In the genomic region with DNA sequence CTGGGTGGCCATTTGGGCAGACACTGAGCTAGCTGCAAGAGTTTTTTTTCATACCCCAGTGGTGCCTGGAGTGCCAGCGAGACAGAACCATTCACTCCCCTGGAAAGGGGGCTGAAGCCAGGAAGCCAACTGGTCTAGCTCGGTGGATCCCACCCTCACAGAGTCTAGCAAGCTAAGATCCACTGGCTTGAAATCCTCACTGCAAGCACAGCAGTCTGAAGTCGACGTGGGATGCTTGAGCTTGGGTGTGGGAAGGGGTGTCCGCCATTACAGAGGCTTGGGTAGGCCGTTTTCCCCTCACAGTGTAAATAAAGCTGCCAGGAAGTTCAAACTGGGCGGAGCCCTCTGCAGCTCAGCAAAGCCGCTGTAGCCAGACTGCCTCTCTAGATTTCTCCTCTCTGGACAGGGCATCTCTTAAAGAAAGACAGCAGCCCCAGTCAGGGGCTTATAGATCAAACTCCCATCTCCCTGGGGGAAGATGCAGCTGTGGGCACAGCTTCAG, we compare ENCODE assay signal across 28 cellular contexts.
"Had no signal": no experiment of that assay in that cellular context is flagged by ENCODE, and none has a peak within 500 bp of the region (broad histone marks: within the 10 kb centered on the region; RNA-seq: fewer than 3 reads in every experiment).

No MANE protein-coding gene starts in this region.

- H3K27ac ChIP-seq: left ventricle myocardium inferior, neural progenitor cell, parathyroid adenoma, right atrium auricular region, skin epidermis, stomach, testis, thyroid gland, upper lobe of right lung had no signal

- H3K9me3 ChIP-seq: neutrophil, right atrium auricular region, stomach, testis, thyroid gland, upper lobe of right lung had no signal

- FAIRE-seq: islet of Langerhans, urothelium cell line had no signal

- H3K36me3 ChIP-seq: right atrium auricular region, thyroid gland had no signal

- H2AFZ ChIP-seq: neural progenitor cell, parathyroid adenoma had no signal

- H3K4me3 ChIP-seq: left ventricle myocardium inferior, lung, neural progenitor cell, right atrium auricular region, skin epidermis, stomach, testis, thyroid gland, upper lobe of right lung had no signal

- H3K4me2 ChIP-seq: neural progenitor cell had no signal

- ATAC-seq: natural killer cell; sciatic nerve; stimulated activated naive B cell treated with anti-CD40 and anti-IgM and Interleukin-4, amounts not matched to agents 10 μg/mL and 1 μg/mL and 100 μg/mL, for 72 hours; stimulated activated naive CD8-positive, alpha-beta T cell treated with anti-CD3 and anti-CD28 coated beads, Interleukin-15, Interleukin-2, amounts not matched to agents 100 U/mL and 50 U/mL, for 24 hours; upper lobe of right lung had no signal

- H3K27me3 ChIP-seq: neural progenitor cell, neutrophil, right atrium auricular region, stomach, testis, thyroid gland, upper lobe of right lung had no signal

- H3K9ac ChIP-seq: neural progenitor cell, parathyroid adenoma had no signal

- DNase-seq: hypothalamus; immature natural killer cell; left ventricle myocardium inferior; mesendoderm; naive B cell; natural killer cell; nephron progenitor cell; occipital lobe; stimulated activated CD4-positive, alpha-beta T cell treated with anti-CD3 and anti-CD28 coated beads, Interleukin-12 subunit alpha, Interleukin-12 subunit beta, amount 100 ng/mL, for 4 hours; stimulated activated CD4-positive, alpha-beta T cell treated with anti-CD3 and anti-CD28 coated beads, Interleukin-15, amount 100 ng/mL, for 24 hours; stimulated activated CD4-positive, alpha-beta T cell treated with anti-CD3 and anti-CD28 coated beads, Interleukin-2, amount 100 ng/mL, for 24 hours; stimulated activated CD4-positive, alpha-beta T cell treated with anti-CD3 and anti-CD28 coated beads, Interleukin-4, amount 100 ng/mL, for 1 hour; stimulated activated naive B cell treated with anti-CD40 and anti-IgM and Interleukin-4, amounts not matched to agents 10 μg/mL and 1 μg/mL and 100 μg/mL, for 72 hours; stimulated activated naive CD8-positive, alpha-beta T cell treated with anti-CD3 and anti-CD28 coated beads, Interleukin-15, Interleukin-2, amounts not matched to agents 100 U/mL and 50 U/mL, for 24 hours; stomach; testis; thyroid gland; trophoblast cell; upper lobe of right lung had no signal

- H3K4me1 ChIP-seq: neural progenitor cell, parathyroid adenoma, right atrium auricular region, testis, thyroid gland, upper lobe of right lung had no signal
